ENCODE assay signal across 1 cellular context in the genomic region with DNA sequence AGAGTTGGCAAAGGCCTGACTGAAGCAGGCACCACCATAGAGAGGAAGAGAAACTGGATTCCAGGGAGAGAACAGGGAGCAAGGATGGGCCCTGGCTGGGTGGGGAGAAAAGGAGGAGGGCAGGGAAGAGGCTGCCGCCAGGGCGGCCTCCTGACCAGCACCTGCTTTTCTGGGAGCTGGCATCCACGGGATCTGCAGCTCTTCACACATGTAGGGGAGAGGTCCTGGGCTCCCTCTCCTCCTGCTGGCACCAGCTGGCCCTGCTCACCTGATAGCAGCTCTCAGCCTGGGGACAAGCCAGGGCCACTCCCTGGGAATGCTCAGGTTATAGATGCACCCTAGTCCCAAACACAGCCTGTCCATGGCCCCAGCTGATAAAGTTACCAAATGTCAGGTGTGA.
TF ChIP-seq lines count a peak whose summit lies in the region.

No MANE protein-coding gene starts in this region.

TF ChIP-seq in HepG2, 621 proteins besides CTCF, POLR2A, EP300 and RAD21:
- TF ChIP-seq SMARCE1 (IDR thresholded peaks at IDR 0.05; ENCODE audit: borderline replicate concordance) (no peak), ZNF761 (CRISPR knock-in tag; conservative IDR thresholded peaks at IDR 0.05) (no peak), CCDC6 (CRISPR knock-in tag; IDR thresholded peaks at IDR 0.05) (no peak), FOXC1 (CRISPR knock-in tag; IDR thresholded peaks at IDR 0.05; ENCODE audit: borderline replicate concordance) (no peak), HOXD1 (CRISPR knock-in tag; IDR thresholded peaks at IDR 0.05) (no peak), CBX1 (IDR thresholded peaks at IDR 0.05; ENCODE audit: low read depth) (no peak), MTA1 (CRISPR knock-in tag; IDR thresholded peaks at IDR 0.05; ENCODE audit: borderline replicate concordance) (no peak), ZNF605 (CRISPR knock-in tag; IDR thresholded peaks at IDR 0.05) (no peak), ZFYVE20 (CRISPR knock-in tag; IDR thresholded peaks at IDR 0.05; ENCODE audit: borderline replicate concordance, low read depth) (no peak), ZNF772 (CRISPR knock-in tag; IDR thresholded peaks at IDR 0.05) (no peak), SP1 (IDR thresholded peaks at IDR 0.05) (no peak), SP1 (CRISPR knock-in tag; IDR thresholded peaks at IDR 0.05) (no peak), DPF2 (CRISPR knock-in tag; IDR thresholded peaks at IDR 0.05; ENCODE audit: borderline replicate concordance, low read depth) (no peak)
- TF ChIP-seq, protein P1, sequence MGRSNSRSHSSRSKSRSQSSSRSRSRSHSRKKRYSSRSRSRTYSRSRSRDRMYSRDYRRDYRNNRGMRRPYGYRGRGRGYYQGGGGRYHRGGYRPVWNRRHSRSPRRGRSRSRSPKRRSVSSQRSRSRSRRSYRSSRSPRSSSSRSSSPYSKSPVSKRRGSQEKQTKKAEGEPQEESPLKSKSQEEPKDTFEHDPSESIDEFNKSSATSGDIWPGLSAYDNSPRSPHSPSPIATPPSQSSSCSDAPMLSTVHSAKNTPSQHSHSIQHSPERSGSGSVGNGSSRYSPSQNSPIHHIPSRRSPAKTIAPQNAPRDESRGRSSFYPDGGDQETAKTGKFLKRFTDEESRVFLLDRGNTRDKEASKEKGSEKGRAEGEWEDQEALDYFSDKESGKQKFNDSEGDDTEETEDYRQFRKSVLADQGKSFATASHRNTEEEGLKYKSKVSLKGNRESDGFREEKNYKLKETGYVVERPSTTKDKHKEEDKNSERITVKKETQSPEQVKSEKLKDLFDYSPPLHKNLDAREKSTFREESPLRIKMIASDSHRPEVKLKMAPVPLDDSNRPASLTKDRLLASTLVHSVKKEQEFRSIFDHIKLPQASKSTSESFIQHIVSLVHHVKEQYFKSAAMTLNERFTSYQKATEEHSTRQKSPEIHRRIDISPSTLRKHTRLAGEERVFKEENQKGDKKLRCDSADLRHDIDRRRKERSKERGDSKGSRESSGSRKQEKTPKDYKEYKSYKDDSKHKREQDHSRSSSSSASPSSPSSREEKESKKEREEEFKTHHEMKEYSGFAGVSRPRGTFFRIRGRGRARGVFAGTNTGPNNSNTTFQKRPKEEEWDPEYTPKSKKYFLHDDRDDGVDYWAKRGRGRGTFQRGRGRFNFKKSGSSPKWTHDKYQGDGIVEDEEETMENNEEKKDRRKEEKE (IDR thresholded peaks at IDR 0.05) = no peak
- TF ChIP-seq, protein P2, sequence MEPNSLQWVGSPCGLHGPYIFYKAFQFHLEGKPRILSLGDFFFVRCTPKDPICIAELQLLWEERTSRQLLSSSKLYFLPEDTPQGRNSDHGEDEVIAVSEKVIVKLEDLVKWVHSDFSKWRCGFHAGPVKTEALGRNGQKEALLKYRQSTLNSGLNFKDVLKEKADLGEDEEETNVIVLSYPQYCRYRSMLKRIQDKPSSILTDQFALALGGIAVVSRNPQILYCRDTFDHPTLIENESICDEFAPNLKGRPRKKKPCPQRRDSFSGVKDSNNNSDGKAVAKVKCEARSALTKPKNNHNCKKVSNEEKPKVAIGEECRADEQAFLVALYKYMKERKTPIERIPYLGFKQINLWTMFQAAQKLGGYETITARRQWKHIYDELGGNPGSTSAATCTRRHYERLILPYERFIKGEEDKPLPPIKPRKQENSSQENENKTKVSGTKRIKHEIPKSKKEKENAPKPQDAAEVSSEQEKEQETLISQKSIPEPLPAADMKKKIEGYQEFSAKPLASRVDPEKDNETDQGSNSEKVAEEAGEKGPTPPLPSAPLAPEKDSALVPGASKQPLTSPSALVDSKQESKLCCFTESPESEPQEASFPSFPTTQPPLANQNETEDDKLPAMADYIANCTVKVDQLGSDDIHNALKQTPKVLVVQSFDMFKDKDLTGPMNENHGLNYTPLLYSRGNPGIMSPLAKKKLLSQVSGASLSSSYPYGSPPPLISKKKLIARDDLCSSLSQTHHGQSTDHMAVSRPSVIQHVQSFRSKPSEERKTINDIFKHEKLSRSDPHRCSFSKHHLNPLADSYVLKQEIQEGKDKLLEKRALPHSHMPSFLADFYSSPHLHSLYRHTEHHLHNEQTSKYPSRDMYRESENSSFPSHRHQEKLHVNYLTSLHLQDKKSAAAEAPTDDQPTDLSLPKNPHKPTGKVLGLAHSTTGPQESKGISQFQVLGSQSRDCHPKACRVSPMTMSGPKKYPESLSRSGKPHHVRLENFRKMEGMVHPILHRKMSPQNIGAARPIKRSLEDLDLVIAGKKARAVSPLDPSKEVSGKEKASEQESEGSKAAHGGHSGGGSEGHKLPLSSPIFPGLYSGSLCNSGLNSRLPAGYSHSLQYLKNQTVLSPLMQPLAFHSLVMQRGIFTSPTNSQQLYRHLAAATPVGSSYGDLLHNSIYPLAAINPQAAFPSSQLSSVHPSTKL (CRISPR knock-in tag; IDR thresholded peaks at IDR 0.05) = no peak
- TF ChIP-seq, protein P3, sequence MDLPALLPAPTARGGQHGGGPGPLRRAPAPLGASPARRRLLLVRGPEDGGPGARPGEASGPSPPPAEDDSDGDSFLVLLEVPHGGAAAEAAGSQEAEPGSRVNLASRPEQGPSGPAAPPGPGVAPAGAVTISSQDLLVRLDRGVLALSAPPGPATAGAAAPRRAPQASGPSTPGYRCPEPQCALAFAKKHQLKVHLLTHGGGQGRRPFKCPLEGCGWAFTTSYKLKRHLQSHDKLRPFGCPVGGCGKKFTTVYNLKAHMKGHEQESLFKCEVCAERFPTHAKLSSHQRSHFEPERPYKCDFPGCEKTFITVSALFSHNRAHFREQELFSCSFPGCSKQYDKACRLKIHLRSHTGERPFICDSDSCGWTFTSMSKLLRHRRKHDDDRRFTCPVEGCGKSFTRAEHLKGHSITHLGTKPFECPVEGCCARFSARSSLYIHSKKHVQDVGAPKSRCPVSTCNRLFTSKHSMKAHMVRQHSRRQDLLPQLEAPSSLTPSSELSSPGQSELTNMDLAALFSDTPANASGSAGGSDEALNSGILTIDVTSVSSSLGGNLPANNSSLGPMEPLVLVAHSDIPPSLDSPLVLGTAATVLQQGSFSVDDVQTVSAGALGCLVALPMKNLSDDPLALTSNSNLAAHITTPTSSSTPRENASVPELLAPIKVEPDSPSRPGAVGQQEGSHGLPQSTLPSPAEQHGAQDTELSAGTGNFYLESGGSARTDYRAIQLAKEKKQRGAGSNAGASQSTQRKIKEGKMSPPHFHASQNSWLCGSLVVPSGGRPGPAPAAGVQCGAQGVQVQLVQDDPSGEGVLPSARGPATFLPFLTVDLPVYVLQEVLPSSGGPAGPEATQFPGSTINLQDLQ (CRISPR knock-in tag; IDR thresholded peaks at IDR 0.05) = no peak
- TF ChIP-seq, protein P4, sequence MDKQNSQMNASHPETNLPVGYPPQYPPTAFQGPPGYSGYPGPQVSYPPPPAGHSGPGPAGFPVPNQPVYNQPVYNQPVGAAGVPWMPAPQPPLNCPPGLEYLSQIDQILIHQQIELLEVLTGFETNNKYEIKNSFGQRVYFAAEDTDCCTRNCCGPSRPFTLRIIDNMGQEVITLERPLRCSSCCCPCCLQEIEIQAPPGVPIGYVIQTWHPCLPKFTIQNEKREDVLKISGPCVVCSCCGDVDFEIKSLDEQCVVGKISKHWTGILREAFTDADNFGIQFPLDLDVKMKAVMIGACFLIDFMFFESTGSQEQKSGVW (CRISPR knock-in tag; IDR thresholded peaks at IDR 0.05; ENCODE audit: borderline replicate concordance) = no peak
- TF ChIP-seq, protein P5, sequence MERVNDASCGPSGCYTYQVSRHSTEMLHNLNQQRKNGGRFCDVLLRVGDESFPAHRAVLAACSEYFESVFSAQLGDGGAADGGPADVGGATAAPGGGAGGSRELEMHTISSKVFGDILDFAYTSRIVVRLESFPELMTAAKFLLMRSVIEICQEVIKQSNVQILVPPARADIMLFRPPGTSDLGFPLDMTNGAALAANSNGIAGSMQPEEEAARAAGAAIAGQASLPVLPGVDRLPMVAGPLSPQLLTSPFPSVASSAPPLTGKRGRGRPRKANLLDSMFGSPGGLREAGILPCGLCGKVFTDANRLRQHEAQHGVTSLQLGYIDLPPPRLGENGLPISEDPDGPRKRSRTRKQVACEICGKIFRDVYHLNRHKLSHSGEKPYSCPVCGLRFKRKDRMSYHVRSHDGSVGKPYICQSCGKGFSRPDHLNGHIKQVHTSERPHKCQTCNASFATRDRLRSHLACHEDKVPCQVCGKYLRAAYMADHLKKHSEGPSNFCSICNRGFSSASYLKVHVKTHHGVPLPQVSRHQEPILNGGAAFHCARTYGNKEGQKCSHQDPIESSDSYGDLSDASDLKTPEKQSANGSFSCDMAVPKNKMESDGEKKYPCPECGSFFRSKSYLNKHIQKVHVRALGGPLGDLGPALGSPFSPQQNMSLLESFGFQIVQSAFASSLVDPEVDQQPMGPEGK (CRISPR knock-in tag; IDR thresholded peaks at IDR 0.05) = no peak
